2 cellular contexts compared by ENCODE assay signal in the genomic region with DNA sequence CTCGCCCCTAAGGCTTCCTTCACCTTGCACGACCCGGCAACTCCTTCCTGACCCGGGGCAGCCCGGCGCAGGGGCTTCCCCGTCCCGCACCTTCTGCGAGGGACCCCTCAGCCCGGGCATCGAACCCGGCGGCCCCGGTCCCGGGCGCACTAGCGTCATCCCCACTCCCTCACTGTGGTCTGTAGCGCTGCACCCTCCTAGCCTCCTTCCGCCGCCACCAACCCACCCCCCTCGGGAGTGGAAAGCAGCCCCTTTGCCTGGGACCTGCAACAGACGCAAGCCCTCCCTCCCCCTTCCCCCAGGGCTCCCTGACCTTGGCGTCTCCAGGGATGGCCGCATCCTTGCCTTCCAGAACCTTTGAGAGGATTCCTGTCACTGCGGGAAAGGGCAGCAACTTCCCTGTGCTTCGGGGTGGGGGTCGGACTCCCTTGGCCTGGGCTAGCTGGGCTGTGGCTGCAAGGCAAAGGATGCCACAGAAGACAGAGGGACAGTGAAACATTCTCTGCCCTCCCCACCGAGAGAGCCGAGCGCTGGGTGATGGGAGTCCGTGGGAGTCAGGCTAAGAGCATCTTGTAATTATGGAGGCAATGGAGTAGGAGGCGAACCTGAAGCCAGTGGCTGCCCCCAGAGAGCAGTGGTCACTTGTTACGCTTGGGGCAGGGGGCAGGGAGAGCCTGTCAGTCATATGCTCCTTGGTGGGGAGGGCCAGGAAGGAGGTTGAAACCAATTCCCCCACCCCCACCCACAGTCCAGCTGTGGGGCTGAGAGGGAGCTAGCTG.
TF ChIP-seq lines count a peak whose summit lies in the region.

No MANE protein-coding gene starts in this region.

TF ChIP-seq in HEK293T, 16 proteins besides CTCF, POLR2A, EP300 and RAD21:
- TF ChIP-seq, protein P1, sequence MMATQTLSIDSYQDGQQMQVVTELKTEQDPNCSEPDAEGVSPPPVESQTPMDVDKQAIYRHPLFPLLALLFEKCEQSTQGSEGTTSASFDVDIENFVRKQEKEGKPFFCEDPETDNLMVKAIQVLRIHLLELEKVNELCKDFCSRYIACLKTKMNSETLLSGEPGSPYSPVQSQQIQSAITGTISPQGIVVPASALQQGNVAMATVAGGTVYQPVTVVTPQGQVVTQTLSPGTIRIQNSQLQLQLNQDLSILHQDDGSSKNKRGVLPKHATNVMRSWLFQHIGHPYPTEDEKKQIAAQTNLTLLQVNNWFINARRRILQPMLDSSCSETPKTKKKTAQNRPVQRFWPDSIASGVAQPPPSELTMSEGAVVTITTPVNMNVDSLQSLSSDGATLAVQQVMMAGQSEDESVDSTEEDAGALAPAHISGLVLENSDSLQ (IDR thresholded peaks at IDR 0.05), result peak; percentile 58
- no peak for TF ChIP-seq CTBP1 (IDR thresholded peaks at IDR 0.05; ENCODE audit: borderline replicate concordance)

TF ChIP-seq in GM12878, 131 proteins besides CTCF, POLR2A, EP300 and RAD21:
- TF ChIP-seq TCF3 (IDR thresholded peaks at IDR 0.05; ENCODE audit: borderline replicate concordance, insufficient read depth, low read depth, low read length) (0 out of 2 replicates have a peak, but pooled peaks have one; percentile 59), TCF12 (IDR thresholded peaks at IDR 0.05; ENCODE audit: low read depth, low read length) (peak; percentile 65; the same call in 1 of the 2 replicates), POLR2AphosphoS2 (IDR thresholded peaks at IDR 0.05; ENCODE audit: low read depth, low read length) (no peak)
- TF ChIP-seq, protein P2, sequence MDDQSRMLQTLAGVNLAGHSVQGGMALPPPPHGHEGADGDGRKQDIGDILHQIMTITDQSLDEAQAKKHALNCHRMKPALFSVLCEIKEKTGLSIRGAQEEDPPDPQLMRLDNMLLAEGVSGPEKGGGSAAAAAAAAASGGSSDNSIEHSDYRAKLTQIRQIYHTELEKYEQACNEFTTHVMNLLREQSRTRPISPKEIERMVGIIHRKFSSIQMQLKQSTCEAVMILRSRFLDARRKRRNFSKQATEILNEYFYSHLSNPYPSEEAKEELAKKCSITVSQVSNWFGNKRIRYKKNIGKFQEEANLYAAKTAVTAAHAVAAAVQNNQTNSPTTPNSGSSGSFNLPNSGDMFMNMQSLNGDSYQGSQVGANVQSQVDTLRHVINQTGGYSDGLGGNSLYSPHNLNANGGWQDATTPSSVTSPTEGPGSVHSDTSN (IDR thresholded peaks at IDR 0.05; ENCODE audit: insufficient replicate concordance, low read depth, low read length), result peak; percentile 76
- TF ChIP-seq, protein P1 (IDR thresholded peaks at IDR 0.05), result peak; percentile 85
